In genomic region chr7:3754488-3755365, GRCh38 we compare ENCODE assay signal across 9 cellular contexts.
A peak's percentile ranks its signal among the peaks of the same experiment; 100 is the strongest.
DNase-seq lines count a peak whose midpoint lies in the region; ATAC-seq and TF ChIP-seq lines count a peak whose summit lies in the region.
"Had no signal": no experiment of that assay in that cellular context is flagged by ENCODE, and none has a peak within 500 bp of the region (broad histone marks: within the 10 kb centered on the region; RNA-seq: fewer than 3 reads in every experiment).

No MANE protein-coding gene starts in this region.

- peaks cover 4% of the 10 kb centered on the region for H3K36me3 Mint-ChIP-seq in nephron progenitor cell (ENCODE audit: low read depth)
- H3K36me3 Mint-ChIP-seq: memory B cell had no signal

- peak; percentile 29 for DNase-seq in ELF-1 (ENCODE audit: low read depth, low spot score)
- peak; percentile 11 for DNase-seq in NCI-H446 treated with DMSO at 0.1 percent for 48 hours (lab: John Stamatoyannopoulos, UW)
- DNase-seq in epidermal melanocyte (ENCODE audit: insufficient read length, low spot score): peak; percentile 46
- no peak for DNase-seq in nephron progenitor cell
- DNase-seq in AML-193 (lab: John Stamatoyannopoulos, UW): no peak
- no peak for DNase-seq in NCI-H2171 treated with DMSO at 0.1 percent for 48 hours (lab: John Stamatoyannopoulos, UW)

- H3K4me1 Mint-ChIP-seq in nephron progenitor cell: peaks cover 20% of the 10 kb centered on the region

- no peak for TF ChIP-seq CTCF in nephron progenitor cell (IDR thresholded peaks at IDR 0.05)

- H3K4me3 Mint-ChIP-seq in nephron progenitor cell: no peak overlapping the region
- H3K4me3 Mint-ChIP-seq: memory B cell had no signal

- H3K27me3 Mint-ChIP-seq in nephron progenitor cell (ENCODE audit: low read depth, poor library complexity): no peaks in the 10 kb centered on the region

- peak overlapping the region; percentile 64 for H3K27ac Mint-ChIP-seq in nephron progenitor cell
- H3K27ac Mint-ChIP-seq: memory B cell had no signal

- H3K9me3 Mint-ChIP-seq in nephron progenitor cell: peaks cover 21% of the 10 kb centered on the region
- H3K9me3 Mint-ChIP-seq: memory B cell had no signal

- ATAC-seq in GM19452 (IDR thresholded peaks at IDR 0.05; ENCODE audit: unreplicated experiment) (no peak), GM18502 (IDR thresholded peaks at IDR 0.05; ENCODE audit: poor library complexity, unreplicated experiment) (no peak)

Comparison
In these comparisons a context has a peak if more than half of its experiments do, and no peak if none do; other contexts are left out.
1. DNase-seq: peak in ELF-1 (single experiment), NCI-H446 treated with DMSO at 0.1 percent for 48 hours (single experiment) and epidermal melanocyte (single experiment); none in nephron progenitor cell (single experiment), AML-193 (0 of 2) and NCI-H2171 treated with DMSO at 0.1 percent for 48 hours (single experiment).